8 cellular contexts compared by ENCODE assay signal in genomic region chr19:48637948-48638830, GRCh38. TPM values are rescaled to one million over a fixed set of nuclear protein-coding genes. Genes with fewer than 3 reads are reported as not detected.
A peak's percentile ranks its signal among the peaks of the same experiment; 100 is the strongest.
DNase-seq lines count a peak whose midpoint lies in the region; ATAC-seq, FAIRE-seq and TF ChIP-seq lines count a peak whose summit lies in the region.

No MANE protein-coding gene starts in this region.

- peak; percentile 42 for ATAC-seq in Right ventricle myocardium superior (ENCODE audit: poor library complexity)

- H2AFZ ChIP-seq in parathyroid adenoma: peak overlapping the region; percentile 76

- H3K9me3 ChIP-seq in ES-I3 (ENCODE audit: control insufficient read depth, insufficient read depth, low read length): no peaks in the 10 kb centered on the region
- no peaks in the 10 kb centered on the region for H3K9me3 ChIP-seq in parathyroid adenoma (ENCODE audit: control insufficient read depth, low read length)

- H3K4me3 ChIP-seq in parathyroid adenoma (ENCODE audit: low read depth, low read length): peak overlapping the region; percentile 81

- H3K4me2 ChIP-seq in parathyroid adenoma (ENCODE audit: low read length): peak overlapping the region; percentile 72

- H3K9ac ChIP-seq in ES-I3 (ENCODE audit: low read depth, low read length) (peak overlapping the region; percentile 73), parathyroid adenoma (peak overlapping the region; percentile 82)

- H3K27me3 ChIP-seq in parathyroid adenoma (ENCODE audit: control insufficient read depth, insufficient read depth, low read length): no peaks in the 10 kb centered on the region

- CTCF ChIA-PET in HEK293T (lab: Yijun Ruan, JAX): no interaction called here

- peak overlapping the region; percentile 99 for H3K27ac ChIP-seq in parathyroid adenoma

- H3K36me3 ChIP-seq in ES-I3 (ENCODE audit: insufficient read depth, low read length): no peaks in the 10 kb centered on the region
- H3K36me3 ChIP-seq in parathyroid adenoma (ENCODE audit: control insufficient read depth, insufficient read depth, low read length): no peaks in the 10 kb centered on the region

- DNase-seq in HEK293T (ENCODE audit: extremely low spot score) (peak; percentile 78), NCI-H1048 (lab: John Stamatoyannopoulos, UW) (peak; percentile 71), SKM-1 (lab: John Stamatoyannopoulos, UW; ENCODE audit: unreplicated experiment) (peak; percentile 61), Right ventricle myocardium superior (peak; percentile 83), urothelium cell line (ENCODE audit: low spot score) (peak; percentile 86)
- peak; percentile 58 for DNase-seq in activated naive CD8-positive, alpha-beta T cell treated with anti-CD3 and anti-CD28 coated beads, Interleukin-2, amount 50 U/mL, for 16 hours (ENCODE audit: low read depth, low spot score)

- FAIRE-seq in urothelium cell line (lab: Jason Lieb, UNC): no peak

- H3K4me1 ChIP-seq in ES-I3 (ENCODE audit: insufficient read depth, low read length): peaks cover 6% of the 10 kb centered on the region
- peaks cover 21% of the 10 kb centered on the region for H3K4me1 ChIP-seq in parathyroid adenoma

- TF ChIP-seq CTCF in parathyroid adenoma (IDR thresholded peaks at IDR 0.05): peak; percentile 29

- no peaks in the 10 kb centered on the region for H3K79me2 ChIP-seq in parathyroid adenoma

- intact Hi-C loops in Right ventricle myocardium superior (cut with DNase I): no loop called here

- POLR2A ChIA-PET in HEK293T (lab: Yijun Ruan, JAX): interaction anchor here (1.8 to 2.3 kb wide), 2 partner anchors 8 to 19 kb away, joined by 7 to 12 read pairs; partner anchors contain the start of genes CA11, RPL18 and SPHK2

TF ChIP-seq in HEK293T, 16 proteins besides CTCF, POLR2A, EP300 and RAD21:
- no peak for TF ChIP-seq ELF4 (IDR thresholded peaks at IDR 0.05)
- TF ChIP-seq ARNT (IDR thresholded peaks at IDR 0.05): no peak

RNA-seq across cellular contexts. Expression of gene DBP, which starts 1.0 kb away (rescaled TPM):
- 14.5 TPM for total RNA-seq in Right ventricle myocardium superior

RNA-seq across cellular contexts. Expression of gene CA11, which starts 7.8 kb away (rescaled TPM):
- total RNA-seq in Right ventricle myocardium superior: 7.5 TPM

RNA-seq across cellular contexts. Expression of gene SPHK2, which starts 18.9 kb away (rescaled TPM):
- 7.6 TPM for total RNA-seq in Right ventricle myocardium superior

RNA-seq across cellular contexts. Expression of gene RPL18, which starts 19.2 kb away (rescaled TPM):
- total RNA-seq in Right ventricle myocardium superior: 526 TPM

RNA-seq across cellular contexts. Expression of gene FAM83E, which starts 23.3 kb away (rescaled TPM):
- not detected for total RNA-seq in Right ventricle myocardium superior

Comparison
In these comparisons a context has a peak if more than half of its experiments do, and no peak if none do; other contexts are left out.
1. Peak in every context shown above with its lines: DNase-seq, ATAC-seq, H3K4me3 ChIP-seq and H3K27ac ChIP-seq.